ENCODE assay signal across 31 cellular contexts in the genomic region with DNA sequence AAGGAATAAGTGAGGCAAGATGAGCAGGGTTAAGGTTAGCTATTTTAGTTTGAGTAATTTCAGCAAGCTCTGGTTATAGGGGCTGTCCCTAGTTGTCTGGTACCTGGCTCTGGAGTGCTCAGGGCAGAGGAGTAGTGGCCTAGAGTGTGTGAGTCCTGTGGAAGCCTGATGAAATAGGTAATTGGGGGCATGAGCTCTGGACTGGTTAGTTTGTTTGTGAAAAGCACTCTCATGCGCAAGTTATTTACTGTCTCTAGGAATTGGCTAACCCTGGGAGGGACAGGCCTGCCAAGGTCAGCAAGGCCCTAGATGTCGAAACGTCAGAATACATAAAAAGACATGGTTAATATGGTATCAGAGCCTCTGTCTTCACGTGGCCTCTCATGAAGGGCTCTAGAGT.
"Had no signal": no experiment of that assay in that cellular context is flagged by ENCODE, and none has a peak within 500 bp of the region (broad histone marks: within the 10 kb centered on the region; RNA-seq: fewer than 3 reads in every experiment).

No MANE protein-coding gene starts in this region.

- H3K4me1 ChIP-seq: ascending aorta, breast epithelium, esophagus muscularis mucosa, foreskin keratinocyte, gastrocnemius medialis, heart left ventricle had no signal

- H3K9me3 ChIP-seq: ascending aorta, esophagus muscularis mucosa, gastrocnemius medialis had no signal

- H3K27ac ChIP-seq: ascending aorta, breast epithelium, cardiac muscle cell, esophagus muscularis mucosa, foreskin keratinocyte, gastrocnemius medialis, heart left ventricle had no signal

- H3K27me3 ChIP-seq: ascending aorta, breast epithelium, cardiac muscle cell, esophagus muscularis mucosa, foreskin keratinocyte, gastrocnemius medialis, heart left ventricle had no signal

- H3K4me3 Mint-ChIP-seq: activated CD4-positive, alpha-beta memory T cell treated with anti-CD3 and anti-CD28 coated beads, Interleukin-2, amount 10 ng/mL, durations not matched to agents 7 days and 5 days; activated CD4-positive, alpha-beta T cell treated with anti-CD3 and anti-CD28 coated beads, Interleukin-2, amount 10 ng/mL, durations not matched to agents 7 days and 5 days; activated naive CD4-positive, alpha-beta T cell treated with anti-CD3 and anti-CD28 coated beads, Interleukin-2, amount 10 ng/mL, durations not matched to agents 7 days and 5 days; activated naive CD8-positive, alpha-beta T cell treated with anti-CD3 and anti-CD28 coated beads, Interleukin-2, amount 10 ng/mL, durations not matched to agents 7 days and 5 days; activated T-cell treated with anti-CD3 and anti-CD28 coated beads, Interleukin-2, amount 50 U/mL, for 24 hours; activated T-cell treated with anti-CD3 and anti-CD28 coated beads, Interleukin-2, amount 50 U/mL, for 72 hours; brain; effector memory CD8-positive, alpha-beta T cell had no signal

- H3K4me1 Mint-ChIP-seq: activated CD4-positive, alpha-beta memory T cell treated with anti-CD3 and anti-CD28 coated beads, Interleukin-2, amount 10 ng/mL, durations not matched to agents 7 days and 5 days; activated CD4-positive, alpha-beta T cell treated with anti-CD3 and anti-CD28 coated beads, Interleukin-2, amount 10 ng/mL, durations not matched to agents 7 days and 5 days; activated naive CD4-positive, alpha-beta T cell treated with anti-CD3 and anti-CD28 coated beads, Interleukin-2, amount 10 ng/mL, durations not matched to agents 7 days and 5 days; activated naive CD8-positive, alpha-beta T cell treated with anti-CD3 and anti-CD28 coated beads, Interleukin-2, amount 10 ng/mL, durations not matched to agents 7 days and 5 days; brain had no signal

- H3K4me3 ChIP-seq: ascending aorta, breast epithelium, cardiac muscle cell, esophagus muscularis mucosa, gastrocnemius medialis, heart left ventricle had no signal

- H3K27ac Mint-ChIP-seq: activated CD4-positive, alpha-beta memory T cell treated with anti-CD3 and anti-CD28 coated beads, Interleukin-2, amount 10 ng/mL, durations not matched to agents 7 days and 5 days; activated CD4-positive, alpha-beta T cell treated with anti-CD3 and anti-CD28 coated beads, Interleukin-2, amount 10 ng/mL, durations not matched to agents 7 days and 5 days; activated naive CD4-positive, alpha-beta T cell treated with anti-CD3 and anti-CD28 coated beads, Interleukin-2, amount 10 ng/mL, durations not matched to agents 7 days and 5 days; activated naive CD4-positive, alpha-beta T cell treated with anti-CD3 and anti-CD28 coated beads, Interleukin-2, amount 50 U/mL, for 72 hours; activated naive CD8-positive, alpha-beta T cell treated with anti-CD3 and anti-CD28 coated beads, Interleukin-2, amount 10 ng/mL, durations not matched to agents 7 days and 5 days; activated T-cell treated with anti-CD3 and anti-CD28 coated beads, Interleukin-2, amount 50 U/mL, for 24 hours; activated T-cell treated with anti-CD3 and anti-CD28 coated beads, Interleukin-2, amount 50 U/mL, for 72 hours; brain; effector memory CD8-positive, alpha-beta T cell had no signal

- H3K9me3 Mint-ChIP-seq: activated CD4-positive, alpha-beta T cell treated with anti-CD3 and anti-CD28 coated beads, Interleukin-2, amount 10 ng/mL, durations not matched to agents 7 days and 5 days had no signal

- H3K36me3 ChIP-seq: ascending aorta, breast epithelium, cardiac muscle cell, esophagus muscularis mucosa, gastrocnemius medialis, heart left ventricle had no signal

- H3K27me3 Mint-ChIP-seq: activated CD4-positive, alpha-beta memory T cell treated with anti-CD3 and anti-CD28 coated beads, Interleukin-2, amount 10 ng/mL, durations not matched to agents 7 days and 5 days; activated CD4-positive, alpha-beta T cell treated with anti-CD3 and anti-CD28 coated beads, Interleukin-2, amount 10 ng/mL, durations not matched to agents 7 days and 5 days; activated naive CD4-positive, alpha-beta T cell treated with anti-CD3 and anti-CD28 coated beads, Interleukin-2, amount 10 ng/mL, durations not matched to agents 7 days and 5 days; activated naive CD8-positive, alpha-beta T cell treated with anti-CD3 and anti-CD28 coated beads, Interleukin-2, amount 10 ng/mL, durations not matched to agents 7 days and 5 days; activated T-cell treated with anti-CD3 and anti-CD28 coated beads, Interleukin-2, amount 50 U/mL, for 24 hours; brain; effector memory CD8-positive, alpha-beta T cell had no signal

- H3K36me3 Mint-ChIP-seq: activated naive CD4-positive, alpha-beta T cell treated with anti-CD3 and anti-CD28 coated beads, Interleukin-2, amount 10 ng/mL, durations not matched to agents 7 days and 5 days; activated naive CD4-positive, alpha-beta T cell treated with anti-CD3 and anti-CD28 coated beads, Interleukin-2, amount 50 U/mL, for 72 hours; activated naive CD8-positive, alpha-beta T cell treated with anti-CD3 and anti-CD28 coated beads, Interleukin-2, amount 10 ng/mL, durations not matched to agents 7 days and 5 days had no signal

- ATAC-seq: activated naive CD4-positive, alpha-beta T cell treated with anti-CD3 and anti-CD28 coated beads, Interleukin-2, amount 50 U/mL, for 72 hours; activated T-cell treated with anti-CD3 and anti-CD28 coated beads, Interleukin-2, amount 50 U/mL, for 72 hours; effector memory CD8-positive, alpha-beta T cell; foreskin keratinocyte; gastrocnemius medialis; heart left ventricle had no signal

- DNase-seq: activated CD4-positive, alpha-beta memory T cell treated with anti-CD3 and anti-CD28 coated beads, Interleukin-2, amount 10 ng/mL, durations not matched to agents 7 days and 5 days; activated CD4-positive, alpha-beta T cell treated with anti-CD3 and anti-CD28 coated beads for 1 hour; activated CD4-positive, alpha-beta T cell treated with anti-CD3 and anti-CD28 coated beads for 4 hours; activated CD4-positive, alpha-beta T cell treated with anti-CD3 and anti-CD28 coated beads, Interleukin-2, amount 10 ng/mL, durations not matched to agents 7 days and 5 days; activated CD4-positive, alpha-beta T cell treated with anti-CD3 and anti-CD28 coated beads, Interleukin-2, amount 50 U/mL, for 4 hours; activated CD8-positive, alpha-beta memory T cell treated with anti-CD3 and anti-CD28 coated beads, Interleukin-2, amount 50 U/mL, for 48 hours; activated gamma-delta T cell; activated naive CD4-positive, alpha-beta T cell; activated naive CD4-positive, alpha-beta T cell treated with anti-CD3 and anti-CD28 coated beads, Interleukin-2, amount 10 ng/mL, durations not matched to agents 7 days and 5 days; activated naive CD8-positive, alpha-beta T cell treated with anti-CD3 and anti-CD28 coated beads, Interleukin-2, amount 10 ng/mL, durations not matched to agents 7 days and 5 days; activated T-cell treated with anti-CD3 and anti-CD28 coated beads for 4 hours; activated T-cell treated with anti-CD3 and anti-CD28 coated beads, Interleukin-2, amount 50 U/mL, for 24 hours; activated T-cell treated with anti-CD3 and anti-CD28 coated beads, Interleukin-2, amount 50 U/mL, for 72 hours; central memory CD4-positive, alpha-beta T cell; cerebellar nuclear complex; cortex of kidney; dermis blood vessel endothelial cell; effector CD4-positive, alpha-beta T cell; effector memory CD8-positive, alpha-beta T cell; erythroblast; foreskin keratinocyte; gastrocnemius medialis; glutamatergic neuron; heart left ventricle; T-helper 2 cell had no signal
